Comparison of ENCODE assay signal across 1 cellular context in the genomic region with DNA sequence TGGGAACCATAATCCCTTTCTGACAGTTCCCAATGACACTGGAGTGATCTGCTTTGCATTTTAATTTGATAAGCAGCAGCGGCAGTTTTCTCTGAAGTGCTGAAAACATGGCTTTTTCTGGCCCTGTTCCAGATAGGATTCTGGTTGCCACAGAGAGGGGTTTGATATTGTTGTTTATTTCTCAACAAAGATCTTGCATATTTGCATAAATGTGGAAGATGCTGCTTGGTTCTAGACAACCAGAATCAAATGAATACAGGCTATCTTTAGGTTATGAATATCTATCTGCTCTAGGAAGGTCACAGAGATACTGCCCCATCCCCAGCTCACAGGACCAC.
TF ChIP-seq lines count a peak whose summit lies in the region.

No MANE protein-coding gene starts in this region.

TF ChIP-seq in A549, 52 proteins besides CTCF, POLR2A, EP300 and RAD21 (continued from another document):
- TF ChIP-seq KDM1A (IDR thresholded peaks at IDR 0.05; ENCODE audit: low read depth): no peak
- TF ChIP-seq, protein P1, sequence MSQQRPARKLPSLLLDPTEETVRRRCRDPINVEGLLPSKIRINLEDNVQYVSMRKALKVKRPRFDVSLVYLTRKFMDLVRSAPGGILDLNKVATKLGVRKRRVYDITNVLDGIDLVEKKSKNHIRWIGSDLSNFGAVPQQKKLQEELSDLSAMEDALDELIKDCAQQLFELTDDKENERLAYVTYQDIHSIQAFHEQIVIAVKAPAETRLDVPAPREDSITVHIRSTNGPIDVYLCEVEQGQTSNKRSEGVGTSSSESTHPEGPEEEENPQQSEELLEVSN (IDR thresholded peaks at IDR 0.05; ENCODE audit: borderline replicate concordance, low read depth): no peak
- TF ChIP-seq, protein P2, sequence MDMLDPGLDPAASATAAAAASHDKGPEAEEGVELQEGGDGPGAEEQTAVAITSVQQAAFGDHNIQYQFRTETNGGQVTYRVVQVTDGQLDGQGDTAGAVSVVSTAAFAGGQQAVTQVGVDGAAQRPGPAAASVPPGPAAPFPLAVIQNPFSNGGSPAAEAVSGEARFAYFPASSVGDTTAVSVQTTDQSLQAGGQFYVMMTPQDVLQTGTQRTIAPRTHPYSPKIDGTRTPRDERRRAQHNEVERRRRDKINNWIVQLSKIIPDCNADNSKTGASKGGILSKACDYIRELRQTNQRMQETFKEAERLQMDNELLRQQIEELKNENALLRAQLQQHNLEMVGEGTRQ (IDR thresholded peaks at IDR 0.05): no peak
- TF ChIP-seq, protein P3, sequence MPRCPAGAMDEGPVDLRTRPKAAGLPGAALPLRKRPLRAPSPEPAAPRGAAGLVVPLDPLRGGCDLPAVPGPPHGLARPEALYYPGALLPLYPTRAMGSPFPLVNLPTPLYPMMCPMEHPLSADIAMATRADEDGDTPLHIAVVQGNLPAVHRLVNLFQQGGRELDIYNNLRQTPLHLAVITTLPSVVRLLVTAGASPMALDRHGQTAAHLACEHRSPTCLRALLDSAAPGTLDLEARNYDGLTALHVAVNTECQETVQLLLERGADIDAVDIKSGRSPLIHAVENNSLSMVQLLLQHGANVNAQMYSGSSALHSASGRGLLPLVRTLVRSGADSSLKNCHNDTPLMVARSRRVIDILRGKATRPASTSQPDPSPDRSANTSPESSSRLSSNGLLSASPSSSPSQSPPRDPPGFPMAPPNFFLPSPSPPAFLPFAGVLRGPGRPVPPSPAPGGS (IDR thresholded peaks at IDR 0.05): no peak
- TF ChIP-seq SMC3 (IDR thresholded peaks at IDR 0.05): no peak
TF ChIP-seq in A549: peak in this region for 0.
